In the genomic region with DNA sequence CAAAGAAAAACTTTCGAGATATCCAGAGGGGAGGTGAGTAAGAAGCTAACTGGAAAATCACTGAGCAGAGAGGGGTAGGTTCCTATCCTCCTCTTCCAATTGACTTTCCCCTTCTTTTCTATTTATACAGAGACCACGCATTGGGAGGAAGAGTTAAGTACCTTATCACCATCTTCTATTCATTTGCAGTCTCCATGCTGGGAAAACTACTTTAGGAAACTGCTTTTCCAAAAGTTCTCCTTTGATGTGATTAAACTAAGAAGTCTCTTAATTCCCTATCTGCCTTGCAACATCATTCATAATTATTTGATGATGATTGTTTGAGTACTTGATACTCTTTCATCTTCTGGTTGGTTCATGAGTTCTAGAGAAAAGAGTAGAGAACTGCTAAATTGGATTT, we compare ENCODE assay signal across 21 cellular contexts.
DNase-seq lines count a peak whose midpoint lies in the region; ATAC-seq, FAIRE-seq and TF ChIP-seq lines count a peak whose summit lies in the region.
"Had no signal": no experiment of that assay in that cellular context is flagged by ENCODE, and none has a peak within 500 bp of the region (broad histone marks: within the 10 kb centered on the region; RNA-seq: fewer than 3 reads in every experiment).

No MANE protein-coding gene starts in this region.

- H3K9me3 ChIP-seq in keratinocyte (ENCODE audit: control insufficient read depth, low read depth, low read length), result no peaks in the 10 kb centered on the region
- H3K9me3 ChIP-seq in CD8-positive, alpha-beta T cell (ENCODE audit: low read length), result no peaks in the 10 kb centered on the region
- H3K9me3 ChIP-seq: BLaER1 had no signal

- H3K4me2 ChIP-seq in keratinocyte (ENCODE audit: control insufficient read depth, extremely low read depth, insufficient read depth, low read depth, low read length), result no peak overlapping the region

- dilution Hi-C loops in keratinocyte (cut with MboI; ENCODE audit: extremely low pct_ligation_motif_present, low sequenced_read_pairs), result no loop called here

- H3K4me3 ChIP-seq in keratinocyte (ENCODE audit: control insufficient read depth in 2 of 3, extremely low read depth in 1 of 3, insufficient read depth in 2 of 3, low read depth in 1 of 3, low read length in 3 of 3), result no peak overlapping the region
- H3K4me3 ChIP-seq in CD8-positive, alpha-beta T cell (ENCODE audit: low read depth, low read length), result no peak overlapping the region
- H3K4me3 ChIP-seq: BLaER1, GM12878 had no signal

- peaks cover 4% of the 10 kb centered on the region; the same call in 1 of the 2 replicates for H3K9me3 Mint-ChIP-seq in WTC11
- no peaks in the 10 kb centered on the region for H3K9me3 Mint-ChIP-seq in CD8-positive, alpha-beta T cell
- H3K9me3 Mint-ChIP-seq: CD4-positive, CD25-positive, alpha-beta regulatory T cell; CD8-positive, alpha-beta memory T cell; H9; HFFc6 had no signal

- peaks cover 9% of the 10 kb centered on the region for H3K36me3 Mint-ChIP-seq in WTC11
- peaks cover 9% of the 10 kb centered on the region for H3K36me3 Mint-ChIP-seq in CD8-positive, alpha-beta T cell

- no peak overlapping the region for H2AFZ ChIP-seq in keratinocyte (ENCODE audit: control insufficient read depth, low read length)

- no peak overlapping the region for H3K9ac ChIP-seq in keratinocyte (ENCODE audit: control insufficient read depth, extremely low read depth, insufficient read depth, low read length)
- H3K9ac ChIP-seq: BLaER1 had no signal

- intact Hi-C loops in CD8-positive, alpha-beta T cell (cut with DNase I, micrococcal nuclease), result loop anchor here in 1 of 2 experiments (10.0 kb wide), 1 partner anchor 54 kb away; no protein-coding TSS in a partner anchor

- no peak overlapping the region for H3K27ac Mint-ChIP-seq in WTC11
- H3K27ac Mint-ChIP-seq in CD8-positive, alpha-beta T cell, result no peak overlapping the region
- H3K27ac Mint-ChIP-seq: B cell; CD8-positive, alpha-beta memory T cell; HFFc6 had no signal

- DNase-seq in GM19239 (ENCODE audit: insufficient read length, low spot score) (no peak), WTC11 (ENCODE audit: low spot score) (no peak), keratinocyte (ENCODE audit: low read depth, low spot score) (no peak), retina (no peak), NCI-H446 (lab: John Stamatoyannopoulos, UW) (no peak)
- no peak for DNase-seq in CD8-positive, alpha-beta T cell
- DNase-seq: CD4-positive, CD25-positive, alpha-beta regulatory T cell; CD8-positive, alpha-beta memory T cell; DMS 273 treated with DMSO at 0.1 percent for 48 hours; DMS79; EL; GDM1; H9; HFFc6 had no signal

- H4K20me1 ChIP-seq in keratinocyte (ENCODE audit: control insufficient read depth, extremely low read depth, insufficient read depth, low read length), result no peaks in the 10 kb centered on the region
- H4K20me1 ChIP-seq: BLaER1 had no signal

- H3K79me2 ChIP-seq in keratinocyte (ENCODE audit: control insufficient read depth, insufficient read depth, low read length), result no peaks in the 10 kb centered on the region

- no peak overlapping the region for H3K4me3 Mint-ChIP-seq in WTC11
- H3K4me3 Mint-ChIP-seq in CD8-positive, alpha-beta T cell, result no peak overlapping the region
- H3K4me3 Mint-ChIP-seq: B cell; CD4-positive, CD25-positive, alpha-beta regulatory T cell; H9; HFFc6 had no signal

- H3K27ac ChIP-seq in 22Rv1 (peak overlapping the region; percentile 59; the same call in 1 of the 2 replicates), keratinocyte (ENCODE audit: control insufficient read depth, insufficient read depth, low read length) (no peak overlapping the region)
- H3K27ac ChIP-seq in CD8-positive, alpha-beta T cell (ENCODE audit: low read depth, low read length), result no peak overlapping the region
- H3K27ac ChIP-seq: BLaER1, C4-2B had no signal

- peak; percentile 47 for FAIRE-seq in GM19239 (lab: Jason Lieb, UNC)
- FAIRE-seq in keratinocyte (lab: Jason Lieb, UNC), result peak; percentile 48
- FAIRE-seq: D721Med, GM12878 had no signal

- peaks cover 15% of the 10 kb centered on the region for H3K4me1 ChIP-seq in keratinocyte (ENCODE audit: control insufficient read depth, extremely low read depth, insufficient read depth, low read length)
- peaks cover 4% of the 10 kb centered on the region for H3K4me1 ChIP-seq in CD8-positive, alpha-beta T cell (ENCODE audit: insufficient read depth, low read length)

- ATAC-seq in WTC11 (peak; percentile 48; the same call in 1 of the 2 replicates), GM18867 (IDR thresholded peaks at IDR 0.05; ENCODE audit: unreplicated experiment) (no peak)
- no peak for ATAC-seq in CD8-positive, alpha-beta T cell
- ATAC-seq: GM12878 had no signal

- H3K27me3 Mint-ChIP-seq in WTC11 (ENCODE audit: low read depth), result peaks cover 17% of the 10 kb centered on the region
- H3K27me3 Mint-ChIP-seq in CD8-positive, alpha-beta T cell (ENCODE audit: low read depth), result no peaks in the 10 kb centered on the region
- H3K27me3 Mint-ChIP-seq: B cell; CD4-positive, CD25-positive, alpha-beta regulatory T cell; CD8-positive, alpha-beta memory T cell had no signal

- H3K27me3 ChIP-seq in keratinocyte (ENCODE audit: control insufficient read depth, extremely low read depth, insufficient read depth, low read length), result no peaks in the 10 kb centered on the region
- no peaks in the 10 kb centered on the region for H3K27me3 ChIP-seq in CD8-positive, alpha-beta T cell (ENCODE audit: insufficient read depth, low read length)
- H3K27me3 ChIP-seq: BLaER1 had no signal

- TF ChIP-seq CTCF in 22Rv1 (IDR thresholded peaks at IDR 0.05) (no peak), WTC11 (IDR thresholded peaks at IDR 0.05) (no peak), keratinocyte (optimal IDR thresholded peaks at IDR 0.05 in 1 of 3, IDR thresholded peaks at IDR 0.05 in 1 of 3, conservative IDR thresholded peaks at IDR 0.05 in 1 of 3; ENCODE audit: extremely low read depth in 1 of 3, insufficient read depth in 2 of 3, low read length in 3 of 3) (no peak)
- no peak for TF ChIP-seq CTCF in CD8-positive, alpha-beta T cell (IDR thresholded peaks at IDR 0.05)

- POLR2A ChIA-PET in WTC11 (lab: Charles Lee), result no interaction called here
- POLR2A ChIA-PET in CD8-positive, alpha-beta T cell (lab: Charles Lee), result no interaction called here

- peaks cover 5% of the 10 kb centered on the region in 2 experiments for H3K36me3 ChIP-seq in keratinocyte (ENCODE audit: control insufficient read depth in 2 of 2, extremely low read depth in 1 of 2, insufficient read depth in 2 of 2, low read length in 2 of 2)
- H3K36me3 ChIP-seq in CD8-positive, alpha-beta T cell (ENCODE audit: insufficient read depth, low read length), result no peaks in the 10 kb centered on the region

- peaks cover 27% of the 10 kb centered on the region for H3K4me1 Mint-ChIP-seq in WTC11
- peaks cover 23% of the 10 kb centered on the region for H3K4me1 Mint-ChIP-seq in CD8-positive, alpha-beta T cell (ENCODE audit: low read depth)

- H3K9me1 ChIP-seq in keratinocyte (ENCODE audit: control insufficient read depth, extremely low read depth, insufficient read depth, low read length), result no peaks in the 10 kb centered on the region

- CTCF ChIA-PET in WTC11 (lab: Charles Lee), result interaction anchor here (0.5 kb wide), 1 partner anchor 330 kb away, joined by 4 read pairs; no protein-coding TSS in a partner anchor
- CTCF ChIA-PET in CD8-positive, alpha-beta T cell (lab: Charles Lee), result interaction anchor here (0.6 kb wide), 1 partner anchor 912 kb away, joined by 3 read pairs; no protein-coding TSS in a partner anchor

TF ChIP-seq in WTC11, 78 proteins besides CTCF, POLR2A, EP300 and RAD21:
- TF ChIP-seq ZNF232 (CRISPR knock-in tag; IDR thresholded peaks at IDR 0.05), result no peak
- TF ChIP-seq, protein P1, sequence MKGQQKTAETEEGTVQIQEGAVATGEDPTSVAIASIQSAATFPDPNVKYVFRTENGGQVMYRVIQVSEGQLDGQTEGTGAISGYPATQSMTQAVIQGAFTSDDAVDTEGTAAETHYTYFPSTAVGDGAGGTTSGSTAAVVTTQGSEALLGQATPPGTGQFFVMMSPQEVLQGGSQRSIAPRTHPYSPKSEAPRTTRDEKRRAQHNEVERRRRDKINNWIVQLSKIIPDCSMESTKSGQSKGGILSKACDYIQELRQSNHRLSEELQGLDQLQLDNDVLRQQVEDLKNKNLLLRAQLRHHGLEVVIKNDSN (CRISPR knock-in tag; IDR thresholded peaks at IDR 0.05), result no peak
- no peak for TF ChIP-seq PRRX2 (CRISPR knock-in tag; IDR thresholded peaks at IDR 0.05)
- TF ChIP-seq SOX15 (CRISPR knock-in tag; IDR thresholded peaks at IDR 0.05), result no peak
- TF ChIP-seq ESRRA (CRISPR knock-in tag; IDR thresholded peaks at IDR 0.05; ENCODE audit: borderline replicate concordance), result no peak
- no peak for TF ChIP-seq ETV6 (CRISPR knock-in tag; IDR thresholded peaks at IDR 0.05)
- no peak for TF ChIP-seq ZBTB21 (CRISPR knock-in tag; IDR thresholded peaks at IDR 0.05; ENCODE audit: borderline replicate concordance)
- TF ChIP-seq, protein P2, sequence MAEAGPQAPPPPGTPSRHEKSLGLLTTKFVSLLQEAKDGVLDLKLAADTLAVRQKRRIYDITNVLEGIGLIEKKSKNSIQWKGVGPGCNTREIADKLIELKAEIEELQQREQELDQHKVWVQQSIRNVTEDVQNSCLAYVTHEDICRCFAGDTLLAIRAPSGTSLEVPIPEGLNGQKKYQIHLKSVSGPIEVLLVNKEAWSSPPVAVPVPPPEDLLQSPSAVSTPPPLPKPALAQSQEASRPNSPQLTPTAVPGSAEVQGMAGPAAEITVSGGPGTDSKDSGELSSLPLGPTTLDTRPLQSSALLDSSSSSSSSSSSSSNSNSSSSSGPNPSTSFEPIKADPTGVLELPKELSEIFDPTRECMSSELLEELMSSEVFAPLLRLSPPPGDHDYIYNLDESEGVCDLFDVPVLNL (CRISPR knock-in tag; IDR thresholded peaks at IDR 0.05; ENCODE audit: borderline replicate concordance, low read depth), result no peak
- no peak for TF ChIP-seq E2F1 (CRISPR knock-in tag; IDR thresholded peaks at IDR 0.05)
- TF ChIP-seq TEAD4 (CRISPR knock-in tag; IDR thresholded peaks at IDR 0.05), result no peak
TF ChIP-seq in WTC11: peak in this region for 0.
